In the genomic region with DNA sequence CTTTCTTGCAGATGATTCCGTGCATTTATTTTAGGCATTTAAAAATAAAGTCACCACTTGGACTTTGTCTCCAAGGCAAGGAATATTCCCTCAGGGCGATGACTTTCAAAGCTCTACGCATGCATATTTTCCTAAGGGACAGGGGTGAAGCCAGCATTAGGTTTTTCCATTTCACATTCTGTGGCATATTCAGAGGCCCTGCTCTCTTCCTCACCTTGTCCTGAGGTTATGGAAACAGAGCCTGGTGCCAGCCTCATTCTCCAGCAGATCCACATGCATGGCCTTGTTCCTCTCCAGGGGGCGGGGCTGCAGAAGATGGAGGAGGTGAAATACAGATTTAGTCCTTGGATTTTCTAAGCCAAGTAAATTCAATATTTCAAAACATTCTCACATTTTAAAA, we compare ENCODE assay signal across 20 cellular contexts. TPM values are rescaled to one million over a fixed set of nuclear protein-coding genes. Genes with fewer than 3 reads are reported as not detected.
"Had no signal": no experiment of that assay in that cellular context is flagged by ENCODE, and none has a peak within 500 bp of the region (broad histone marks: within the 10 kb centered on the region; RNA-seq: fewer than 3 reads in every experiment).

No MANE protein-coding gene starts in this region.

- H3K9me3 ChIP-seq: gastrocnemius medialis, heart right ventricle, upper lobe of left lung had no signal

- ATAC-seq: gastrocnemius medialis; heart right ventricle; stimulated activated memory B cell treated with anti-CD40 and anti-IgM and Interleukin-4, amounts not matched to agents 10 μg/mL and 1 μg/mL and 100 μg/mL, for 72 hours had no signal

- H3K36me3 ChIP-seq: gastrocnemius medialis, heart right ventricle, upper lobe of left lung had no signal

- H3K27me3 ChIP-seq: gastrocnemius medialis, upper lobe of left lung had no signal

- H3K4me3 ChIP-seq: coronary artery, gastrocnemius medialis, heart right ventricle, upper lobe of left lung had no signal

- H3K4me1 ChIP-seq: gastrocnemius medialis, heart right ventricle, upper lobe of left lung had no signal

- DNase-seq: activated CD4-positive, alpha-beta T cell treated with anti-CD3 and anti-CD28 coated beads, Interleukin-2, amount 10 ng/mL, durations not matched to agents 7 days and 5 days; activated CD4-positive, CD25-positive, alpha-beta regulatory T cell; activated CD8-positive, alpha-beta memory T cell treated with anti-CD3 and anti-CD28 coated beads for 24 hours; activated naive CD4-positive, alpha-beta T cell treated with anti-CD3 and anti-CD28 coated beads, Interleukin-2, amount 50 U/mL, for 16 hours; central memory CD4-positive, alpha-beta T cell; effector CD8-positive, alpha-beta T cell; gastrocnemius medialis; heart right ventricle; posterior cingulate gyrus; stimulated activated CD4-positive, alpha-beta T cell treated with anti-CD3 and anti-CD28 coated beads, Interleukin-1b, Interleukin-23, amount 100 ng/mL, for 48 hours; T-helper 1 cell; upper lobe of left lung had no signal

- H3K27ac ChIP-seq: coronary artery, gastrocnemius medialis, heart right ventricle, upper lobe of left lung had no signal

RNA-seq across cellular contexts. Expression of a gene that starts 11.6 kb away (rescaled TPM):
- total RNA-seq: activated CD4-positive, alpha-beta T cell treated with anti-CD3 and anti-CD28 coated beads, Interleukin-2, amount 10 ng/mL, durations not matched to agents 7 days and 5 days; activated T-helper 2 cell treated with anti-CD3 and anti-CD28 coated beads, Interferon-gamma antibody, Interleukin-2, Interleukin-4, amounts not matched to agents 10 μg/mL and 5 μg/mL and 100 μg/mL, durations not matched to agents 14 hours and 24 hours and 36 hours; gastrocnemius medialis; heart right ventricle; kidney epithelial cell; lower leg skin; myocyte; neural crest cell; subcutaneous adipose tissue; upper lobe of left lung had no signal
- polyA plus RNA-seq: heart right ventricle had no signal
